17 cellular contexts compared by ENCODE assay signal in the genomic region with DNA sequence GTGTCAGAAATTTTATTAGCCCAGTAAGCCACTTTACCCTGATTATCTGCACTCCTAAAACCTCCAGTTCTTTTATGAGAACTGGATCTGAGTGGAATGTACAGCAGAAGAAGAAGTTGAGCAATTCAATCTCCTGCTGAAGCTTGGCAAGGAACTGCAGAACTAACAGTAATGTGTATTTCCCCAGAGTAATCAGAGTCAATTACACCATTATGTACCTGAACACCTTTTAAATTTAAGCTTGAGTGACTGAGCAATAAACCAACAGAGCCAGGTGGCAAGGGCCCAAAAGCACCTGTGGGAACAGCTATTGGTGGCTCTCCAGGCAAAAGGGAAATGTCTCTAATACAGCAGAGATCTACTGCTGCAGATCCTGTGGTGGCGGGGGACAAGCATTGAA. TPM values are rescaled to one million over a fixed set of nuclear protein-coding genes. Genes with fewer than 3 reads are reported as not detected.
A peak's percentile ranks its signal among the peaks of the same experiment; 100 is the strongest.
DNase-seq lines count a peak whose midpoint lies in the region; ATAC-seq and TF ChIP-seq lines count a peak whose summit lies in the region.
"Had no signal": no experiment of that assay in that cellular context is flagged by ENCODE, and none has a peak within 500 bp of the region (broad histone marks: within the 10 kb centered on the region; RNA-seq: fewer than 3 reads in every experiment).

No MANE protein-coding gene starts in this region.

- no peaks in the 10 kb centered on the region for H3K9me3 ChIP-seq in CD8-positive, alpha-beta T cell (ENCODE audit: low read length)

- CTCF ChIA-PET in CD8-positive, alpha-beta T cell (lab: Charles Lee) = no interaction called here

- H3K27me3 Mint-ChIP-seq in CD8-positive, alpha-beta T cell (ENCODE audit: low read depth) = no peaks in the 10 kb centered on the region
- H3K27me3 Mint-ChIP-seq: CD4-positive, alpha-beta T cell; progenitor cell of endocrine pancreas had no signal

- H3K4me1 Mint-ChIP-seq in CD8-positive, alpha-beta T cell (ENCODE audit: low read depth) = no peaks in the 10 kb centered on the region
- H3K4me1 Mint-ChIP-seq: activated T-helper 17 cell treated with anti-CD3 and anti-CD28 coated beads, Interleukin-2, amount 50 U/mL, for 72 hours; mesothelial cell of epicardium had no signal

- TF ChIP-seq CTCF in epithelial cell of esophagus (IDR thresholded peaks at IDR 0.05; ENCODE audit: insufficient read depth, low read depth, low read length, missing control alignments) = no peak
- TF ChIP-seq CTCF in CD8-positive, alpha-beta T cell (IDR thresholded peaks at IDR 0.05) = no peak

- H3K27ac Mint-ChIP-seq in CD8-positive, alpha-beta T cell = no peak overlapping the region
- H3K27ac Mint-ChIP-seq: activated T-helper 17 cell treated with anti-CD3 and anti-CD28 coated beads, Interleukin-2, amount 50 U/mL, for 72 hours; CD4-positive, alpha-beta T cell; mesothelial cell of epicardium; progenitor cell of endocrine pancreas had no signal

- DNase-seq in NCI-H2107 (lab: John Stamatoyannopoulos, UW) (peak; percentile 59), epithelial cell of esophagus (ENCODE audit: low read depth) (peak; percentile 22), sciatic nerve (ENCODE audit: low spot score) (no peak), HCEC 1CT (no peak)
- no peak for DNase-seq in CD8-positive, alpha-beta T cell
- DNase-seq: activated CD4-positive, alpha-beta T cell treated with anti-CD3 and anti-CD28 coated beads, Interleukin-2, amount 50 U/mL, for 1 hour; CD4-positive, alpha-beta T cell; NCI-H524 treated with DMSO at 0.1 percent for 48 hours; stimulated activated CD4-positive, alpha-beta T cell treated with anti-CD3 and anti-CD28 coated beads, Interleukin-4, amount 100 ng/mL, for 4 hours; stimulated activated naive CD8-positive, alpha-beta T cell treated with anti-CD3 and anti-CD28 coated beads, Interleukin-15, Interleukin-2, amounts not matched to agents 100 U/mL and 50 U/mL, for 24 hours had no signal

- no peaks in the 10 kb centered on the region for H3K9me3 Mint-ChIP-seq in CD8-positive, alpha-beta T cell
- H3K9me3 Mint-ChIP-seq: activated T-helper 17 cell treated with anti-CD3 and anti-CD28 coated beads, Interleukin-2, amount 50 U/mL, for 72 hours; CD4-positive, alpha-beta T cell had no signal

- no peaks in the 10 kb centered on the region for H3K36me3 Mint-ChIP-seq in CD8-positive, alpha-beta T cell
- H3K36me3 Mint-ChIP-seq: mesothelial cell of epicardium had no signal

- ATAC-seq in sciatic nerve = peak; percentile 81
- no peak for ATAC-seq in HG02798 (IDR thresholded peaks at IDR 0.05; ENCODE audit: poor library complexity, unreplicated experiment)
- no peak for ATAC-seq in CD8-positive, alpha-beta T cell
- ATAC-seq in HG02870 (IDR thresholded peaks at IDR 0.05; ENCODE audit: unreplicated experiment) = no peak
- ATAC-seq: activated T-helper 17 cell treated with anti-CD3 and anti-CD28 coated beads, Interleukin-2, amount 50 U/mL, for 72 hours; stimulated activated naive CD8-positive, alpha-beta T cell treated with anti-CD3 and anti-CD28 coated beads, Interleukin-15, Interleukin-2, amounts not matched to agents 100 U/mL and 50 U/mL, for 24 hours had no signal

- peak; percentile 91 for TF ChIP-seq EP300 in Ishikawa (IDR thresholded peaks at IDR 0.05; ENCODE audit: borderline replicate concordance)

- intact Hi-C loops in sciatic nerve (cut with DNase I) = no loop called here
- intact Hi-C loops in CD8-positive, alpha-beta T cell (cut with DNase I, micrococcal nuclease) = no loop called here

- no peak overlapping the region for H3K4me3 ChIP-seq in epithelial cell of esophagus (ENCODE audit: low read length)
- no peak overlapping the region for H3K4me3 ChIP-seq in CD8-positive, alpha-beta T cell (ENCODE audit: low read depth, low read length)

- no peaks in the 10 kb centered on the region for H3K4me1 ChIP-seq in CD8-positive, alpha-beta T cell (ENCODE audit: insufficient read depth, low read length)

- POLR2A ChIA-PET in CD8-positive, alpha-beta T cell (lab: Charles Lee) = no interaction called here

- no peak overlapping the region for H3K27ac ChIP-seq in CD8-positive, alpha-beta T cell (ENCODE audit: low read depth, low read length)

- H3K4me3 Mint-ChIP-seq in CD8-positive, alpha-beta T cell = no peak overlapping the region
- H3K4me3 Mint-ChIP-seq: activated T-helper 17 cell treated with anti-CD3 and anti-CD28 coated beads, Interleukin-2, amount 50 U/mL, for 72 hours; CD4-positive, alpha-beta T cell; mesothelial cell of epicardium had no signal

- H3K27me3 ChIP-seq in CD8-positive, alpha-beta T cell (ENCODE audit: insufficient read depth, low read length) = no peaks in the 10 kb centered on the region

- 0 out of 2 replicates have a peak, but pooled peaks have one; percentile 3 for TF ChIP-seq RAD21 in Ishikawa (IDR thresholded peaks at IDR 0.05; ENCODE audit: low read depth)

- H3K36me3 ChIP-seq in CD8-positive, alpha-beta T cell (ENCODE audit: insufficient read depth, low read length) = no peaks in the 10 kb centered on the region

TF ChIP-seq in Ishikawa, 13 proteins besides CTCF, POLR2A, EP300 and RAD21:
- TF ChIP-seq TCF12 (IDR thresholded peaks at IDR 0.05; ENCODE audit: low read depth) (peak; percentile 92), EGR1 (IDR thresholded peaks at IDR 0.05) (no peak), NFIC (IDR thresholded peaks at IDR 0.05) (peak; percentile 97), FOXM1 (IDR thresholded peaks at IDR 0.05; ENCODE audit: borderline replicate concordance, low read depth) (peak; percentile 79), TAF1 (IDR thresholded peaks at IDR 0.05; ENCODE audit: low read depth) (no peak), CEBPB (IDR thresholded peaks at IDR 0.05) (peak; percentile 98), TEAD4 (IDR thresholded peaks at IDR 0.05) (peak; percentile 67), ZBTB7A (IDR thresholded peaks at IDR 0.05; ENCODE audit: low read depth) (no peak), YY1 (IDR thresholded peaks at IDR 0.05; ENCODE audit: low read depth) (no peak), CREB1 (IDR thresholded peaks at IDR 0.05; ENCODE audit: low read depth) (no peak)
- TF ChIP-seq, protein P1, sequence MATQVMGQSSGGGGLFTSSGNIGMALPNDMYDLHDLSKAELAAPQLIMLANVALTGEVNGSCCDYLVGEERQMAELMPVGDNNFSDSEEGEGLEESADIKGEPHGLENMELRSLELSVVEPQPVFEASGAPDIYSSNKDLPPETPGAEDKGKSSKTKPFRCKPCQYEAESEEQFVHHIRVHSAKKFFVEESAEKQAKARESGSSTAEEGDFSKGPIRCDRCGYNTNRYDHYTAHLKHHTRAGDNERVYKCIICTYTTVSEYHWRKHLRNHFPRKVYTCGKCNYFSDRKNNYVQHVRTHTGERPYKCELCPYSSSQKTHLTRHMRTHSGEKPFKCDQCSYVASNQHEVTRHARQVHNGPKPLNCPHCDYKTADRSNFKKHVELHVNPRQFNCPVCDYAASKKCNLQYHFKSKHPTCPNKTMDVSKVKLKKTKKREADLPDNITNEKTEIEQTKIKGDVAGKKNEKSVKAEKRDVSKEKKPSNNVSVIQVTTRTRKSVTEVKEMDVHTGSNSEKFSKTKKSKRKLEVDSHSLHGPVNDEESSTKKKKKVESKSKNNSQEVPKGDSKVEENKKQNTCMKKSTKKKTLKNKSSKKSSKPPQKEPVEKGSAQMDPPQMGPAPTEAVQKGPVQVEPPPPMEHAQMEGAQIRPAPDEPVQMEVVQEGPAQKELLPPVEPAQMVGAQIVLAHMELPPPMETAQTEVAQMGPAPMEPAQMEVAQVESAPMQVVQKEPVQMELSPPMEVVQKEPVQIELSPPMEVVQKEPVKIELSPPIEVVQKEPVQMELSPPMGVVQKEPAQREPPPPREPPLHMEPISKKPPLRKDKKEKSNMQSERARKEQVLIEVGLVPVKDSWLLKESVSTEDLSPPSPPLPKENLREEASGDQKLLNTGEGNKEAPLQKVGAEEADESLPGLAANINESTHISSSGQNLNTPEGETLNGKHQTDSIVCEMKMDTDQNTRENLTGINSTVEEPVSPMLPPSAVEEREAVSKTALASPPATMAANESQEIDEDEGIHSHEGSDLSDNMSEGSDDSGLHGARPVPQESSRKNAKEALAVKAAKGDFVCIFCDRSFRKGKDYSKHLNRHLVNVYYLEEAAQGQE (IDR thresholded peaks at IDR 0.05; ENCODE audit: low read depth) = no peak
- TF ChIP-seq, protein P2, sequence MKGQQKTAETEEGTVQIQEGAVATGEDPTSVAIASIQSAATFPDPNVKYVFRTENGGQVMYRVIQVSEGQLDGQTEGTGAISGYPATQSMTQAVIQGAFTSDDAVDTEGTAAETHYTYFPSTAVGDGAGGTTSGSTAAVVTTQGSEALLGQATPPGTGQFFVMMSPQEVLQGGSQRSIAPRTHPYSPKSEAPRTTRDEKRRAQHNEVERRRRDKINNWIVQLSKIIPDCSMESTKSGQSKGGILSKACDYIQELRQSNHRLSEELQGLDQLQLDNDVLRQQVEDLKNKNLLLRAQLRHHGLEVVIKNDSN (IDR thresholded peaks at IDR 0.05) = no peak
- TF ChIP-seq, protein P3, sequence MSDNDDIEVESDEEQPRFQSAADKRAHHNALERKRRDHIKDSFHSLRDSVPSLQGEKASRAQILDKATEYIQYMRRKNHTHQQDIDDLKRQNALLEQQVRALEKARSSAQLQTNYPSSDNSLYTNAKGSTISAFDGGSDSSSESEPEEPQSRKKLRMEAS (IDR thresholded peaks at IDR 0.05) = 0 out of 2 replicates have a peak, but pooled peaks have one; percentile 9

RNA-seq across cellular contexts. Expression of a gene that starts 40.1 kb away (rescaled TPM):
- total RNA-seq in sciatic nerve = 97.9 TPM
- total RNA-seq in CD8-positive, alpha-beta T cell = not detected
- total RNA-seq: activated T-helper 17 cell treated with anti-CD3 and anti-CD28 coated beads, Interleukin-2, amount 50 U/mL, for 72 hours; T-helper 2 cell treated with Interferon-gamma antibody and Interleukin-4, amounts not matched to agents 100 ng/mL and 5 ng/mL, for 36 hours had no signal

RNA-seq across cellular contexts. Expression of a gene that starts 50.5 kb away (rescaled TPM):
- 48.1 TPM for total RNA-seq in sciatic nerve
- under 1 TPM; 0.53 to 0.57 TPM for total RNA-seq in CD8-positive, alpha-beta T cell

Comparison
In these comparisons a context has a peak if more than half of its experiments do, and no peak if none do; other contexts are left out.
1. DNase-seq: peak in NCI-H2107 (single experiment) and epithelial cell of esophagus (single experiment); none in sciatic nerve (single experiment), CD8-positive, alpha-beta T cell (0 of 7) and HCEC 1CT (single experiment).
2. RNA of a gene that starts 40.1 kb away (total RNA-seq): 97.9 TPM in sciatic nerve (single experiment); not detected in CD8-positive, alpha-beta T cell; every median in the first group is over 10 times any median in the second.
3. RNA of a gene that starts 50.5 kb away (total RNA-seq): 48.1 TPM in sciatic nerve (single experiment); 0.53 to 0.57 TPM in CD8-positive, alpha-beta T cell; every median in the first group is over 10 times any median in the second.